ENCODE assay signal across 1 cellular context in genomic region chr11:67372993-67373915, GRCh38.
TF ChIP-seq lines count a peak whose summit lies in the region.

CLCF1 (minus strand) TSS chr11:67373598; CDS start chr11:67373539, 59 bp downstream.

TF ChIP-seq in SK-N-SH treated with all-trans-retinoic acid at 6 μM for 48 hours, 23 proteins besides CTCF, POLR2A, EP300 and RAD21 (continued from another document):
- TF ChIP-seq POU6F1 (CRISPR knock-in tag; IDR thresholded peaks at IDR 0.05; ENCODE audit: borderline replicate concordance, low read depth), result no peak
TF ChIP-seq in SK-N-SH treated with all-trans-retinoic acid at 6 μM for 48 hours: peak in this region for 0.
